Comparison of ENCODE assay signal across 18 cellular contexts in genomic region chr1:3293563-3294080, GRCh38.
"Had no signal": no experiment of that assay in that cellular context is flagged by ENCODE, and none has a peak within 500 bp of the region (broad histone marks: within the 10 kb centered on the region; RNA-seq: fewer than 3 reads in every experiment).

No MANE protein-coding gene starts in this region.

- H3K9me3 Mint-ChIP-seq: activated CD4-positive, alpha-beta memory T cell treated with anti-CD3 and anti-CD28 coated beads for 36 hours; activated naive CD4-positive, alpha-beta T cell treated with anti-CD3 and anti-CD28 coated beads, Interleukin-2, amount 10 ng/mL, durations not matched to agents 7 days and 5 days; activated T-cell treated with anti-CD3 and anti-CD28 coated beads, Interleukin-2, amount 50 U/mL, for 72 hours; naive thymus-derived CD4-positive, alpha-beta T cell had no signal

- H3K4me3 ChIP-seq: heart right ventricle, lung, ovary, prostate gland had no signal

- H3K36me3 ChIP-seq: heart right ventricle, ovary, prostate gland had no signal

- DNase-seq: activated CD4-positive, alpha-beta memory T cell treated with anti-CD3 and anti-CD28 coated beads for 36 hours; activated CD4-positive, alpha-beta T cell treated with anti-CD3 and anti-CD28 coated beads for 48 hours; activated CD4-positive, CD25-positive, alpha-beta regulatory T cell; activated effector memory CD4-positive, alpha-beta T cell treated with Interleukin-2 at 50 U/mL for 16 hours; activated naive CD4-positive, alpha-beta T cell treated with anti-CD3 and anti-CD28 coated beads, Interleukin-2, amount 10 ng/mL, durations not matched to agents 7 days and 5 days; activated T-cell treated with anti-CD3 and anti-CD28 coated beads, Interleukin-2, amount 50 U/mL, for 72 hours; amygdala; heart right ventricle; kidney; naive thymus-derived CD4-positive, alpha-beta T cell; ovary; stimulated activated CD4-positive, alpha-beta T cell treated with anti-CD3 and anti-CD28 coated beads, Interleukin-4, amount 100 ng/mL, for 24 hours; stimulated activated naive CD4-positive, alpha-beta T cell treated with Interleukin-2 at 50 U/mL for 16 hours; T-helper 17 cell had no signal

- H3K9me3 ChIP-seq: heart right ventricle, ovary, prostate gland had no signal

- H3K4me3 Mint-ChIP-seq: activated CD4-positive, alpha-beta memory T cell treated with anti-CD3 and anti-CD28 coated beads for 36 hours; activated naive CD4-positive, alpha-beta T cell treated with anti-CD3 and anti-CD28 coated beads, Interleukin-2, amount 10 ng/mL, durations not matched to agents 7 days and 5 days; activated T-cell treated with anti-CD3 and anti-CD28 coated beads, Interleukin-2, amount 50 U/mL, for 72 hours; naive thymus-derived CD4-positive, alpha-beta T cell; T-helper 17 cell had no signal

- H3K4me1 Mint-ChIP-seq: activated naive CD4-positive, alpha-beta T cell treated with anti-CD3 and anti-CD28 coated beads, Interleukin-2, amount 10 ng/mL, durations not matched to agents 7 days and 5 days; naive thymus-derived CD4-positive, alpha-beta T cell; T-helper 17 cell had no signal

- H3K36me3 Mint-ChIP-seq: activated CD4-positive, alpha-beta memory T cell treated with anti-CD3 and anti-CD28 coated beads for 36 hours; activated naive CD4-positive, alpha-beta T cell treated with anti-CD3 and anti-CD28 coated beads, Interleukin-2, amount 10 ng/mL, durations not matched to agents 7 days and 5 days; naive thymus-derived CD4-positive, alpha-beta T cell had no signal

- H3K27ac Mint-ChIP-seq: activated CD4-positive, alpha-beta memory T cell treated with anti-CD3 and anti-CD28 coated beads for 36 hours; activated naive CD4-positive, alpha-beta T cell treated with anti-CD3 and anti-CD28 coated beads, Interleukin-2, amount 10 ng/mL, durations not matched to agents 7 days and 5 days; activated T-cell treated with anti-CD3 and anti-CD28 coated beads, Interleukin-2, amount 50 U/mL, for 72 hours; naive thymus-derived CD4-positive, alpha-beta T cell; T-helper 17 cell had no signal

- H3K27me3 ChIP-seq: ovary had no signal

- H3K4me1 ChIP-seq: prostate gland had no signal

- H3K27ac ChIP-seq: epithelial cell of prostate, ovary, prostate gland had no signal

- H3K27me3 Mint-ChIP-seq: activated CD4-positive, alpha-beta memory T cell treated with anti-CD3 and anti-CD28 coated beads for 36 hours had no signal

- ATAC-seq: activated T-cell treated with anti-CD3 and anti-CD28 coated beads, Interleukin-2, amount 50 U/mL, for 72 hours; heart right ventricle; left lobe of liver; naive thymus-derived CD4-positive, alpha-beta T cell; T-helper 17 cell had no signal
